ENCODE assay signal across 22 cellular contexts in genomic region chr2:62525549-62525948, GRCh38. TPM values are rescaled to one million over a fixed set of nuclear protein-coding genes. Genes with fewer than 3 reads are reported as not detected.
A peak's percentile ranks its signal among the peaks of the same experiment; 100 is the strongest.
DNase-seq lines count a peak whose midpoint lies in the region; ATAC-seq and TF ChIP-seq lines count a peak whose summit lies in the region.
"Had no signal": no experiment of that assay in that cellular context is flagged by ENCODE, and none has a peak within 500 bp of the region (broad histone marks: within the 10 kb centered on the region; RNA-seq: fewer than 3 reads in every experiment).

No MANE protein-coding gene starts in this region.

- no peak for TF ChIP-seq POLR2A in uterus (IDR thresholded peaks at IDR 0.05)

- H3K27me3 ChIP-seq in HUES64 (ENCODE audit: insufficient read depth, low read length) (no peaks in the 10 kb centered on the region), uterus (no peaks in the 10 kb centered on the region)
- no peaks in the 10 kb centered on the region for H3K27me3 ChIP-seq in CD4-positive, alpha-beta memory T cell (ENCODE audit: insufficient read depth, low read length)
- H3K27me3 ChIP-seq: SJSA1 had no signal

- H3K4me1 ChIP-seq in HUES64 (ENCODE audit: insufficient read depth, low read length) (peaks cover 25% of the 10 kb centered on the region), uterus (peaks cover 0 to 7% of the 10 kb centered on the region in 2 donors)
- no peaks in the 10 kb centered on the region for H3K4me1 ChIP-seq in CD4-positive, alpha-beta memory T cell (ENCODE audit: insufficient read depth, low read length)

- DNase-seq in left lobe of liver (ENCODE audit: low spot score) (no peak), uterus (no peak), NCI-H82 treated with DMSO at 0.1 percent for 48 hours (lab: John Stamatoyannopoulos, UW; ENCODE audit: unreplicated experiment) (no peak), A172 (ENCODE audit: low spot score) (no peak)
- DNase-seq in CD4-positive, alpha-beta memory T cell, result no peak
- DNase-seq: C1 segment of cervical spinal cord; CD8-positive, alpha-beta memory T cell; DMS79 treated with DMSO at 0.1 percent for 48 hours; GF-D8; MM.1S; NCI-H1417; NCI-H1694 treated with DMSO at 0.1 percent for 48 hours; NCI-H2081; NCI-H2227 treated with DMSO at 0.1 percent for 48 hours; NCI-H526 treated with DMSO at 0.1 percent for 48 hours; Right ventricle myocardium superior; RPMI8226 had no signal

- H3K27ac ChIP-seq in C4-2B, result peak overlapping the region; percentile 63; the same call in 1 of the 2 replicates
- H3K27ac ChIP-seq in HUES64 (ENCODE audit: low read depth, low read length), result peak overlapping the region; percentile 94
- peak overlapping the region; percentile 4 to 45 for H3K27ac ChIP-seq in uterus
- no peak overlapping the region for H3K27ac ChIP-seq in CD4-positive, alpha-beta memory T cell (ENCODE audit: low read depth, low read length)
- H3K27ac ChIP-seq: KMS-11, SJSA1 had no signal

- H3K9ac ChIP-seq in HUES64 (ENCODE audit: low read depth, low read length), result peak overlapping the region; percentile 43; the same call in 1 of the 2 replicates
- H3K9ac ChIP-seq: KMS-11 had no signal

- H3K4me1 Mint-ChIP-seq in CD4-positive, alpha-beta memory T cell, result no peaks in the 10 kb centered on the region
- H3K4me1 Mint-ChIP-seq: CD8-positive, alpha-beta memory T cell; IgD-negative memory B cell had no signal

- CTCF ChIA-PET in CD4-positive, alpha-beta memory T cell (lab: Charles Lee; ENCODE audit: partially characterized antibody), result no interaction called here

- peaks cover 10 to 11% of the 10 kb centered on the region in 2 donors for H3K27me3 Mint-ChIP-seq in CD4-positive, alpha-beta memory T cell

- H3K9me3 ChIP-seq in HUES64 (ENCODE audit: insufficient read depth, low read depth, low read length) (peaks cover 15% of the 10 kb centered on the region; the same call in 1 of the 2 replicates), uterus (no peaks in the 10 kb centered on the region)
- H3K9me3 ChIP-seq in CD4-positive, alpha-beta memory T cell (ENCODE audit: control insufficient read depth in 1 of 2, low read length in 2 of 2), result no peaks in the 10 kb centered on the region
- H3K9me3 ChIP-seq: SJSA1 had no signal

- H3K4me3 Mint-ChIP-seq in CD4-positive, alpha-beta memory T cell, result no peak overlapping the region
- H3K4me3 Mint-ChIP-seq: CD8-positive, alpha-beta memory T cell; IgD-negative memory B cell had no signal

- peaks cover 0 to 6% (median 0%) of the 10 kb centered on the region in 8 donors for H3K9me3 Mint-ChIP-seq in CD4-positive, alpha-beta memory T cell

- POLR2A ChIA-PET in CD4-positive, alpha-beta memory T cell (lab: Charles Lee; ENCODE audit: partially characterized antibody), result no interaction called here

- intact Hi-C loops in uterus (cut with DNase I; ENCODE audit: low total_unique reads), result no loop called here
- intact Hi-C loops in CD4-positive, alpha-beta memory T cell (cut with micrococcal nuclease), result no loop called here

- no peak overlapping the region for H3K27ac Mint-ChIP-seq in CD4-positive, alpha-beta memory T cell
- H3K27ac Mint-ChIP-seq: CD8-positive, alpha-beta memory T cell; IgD-negative memory B cell had no signal

- H3K36me3 ChIP-seq in HUES64 (ENCODE audit: insufficient read depth, low read length), result no peaks in the 10 kb centered on the region
- no peaks in the 10 kb centered on the region for H3K36me3 ChIP-seq in uterus
- no peaks in the 10 kb centered on the region for H3K36me3 ChIP-seq in CD4-positive, alpha-beta memory T cell (ENCODE audit: insufficient read depth, low read length)
- H3K36me3 ChIP-seq: SJSA1 had no signal

- TF ChIP-seq CTCF in C4-2B (conservative IDR thresholded peaks at IDR 0.05), result no peak
- no peak for TF ChIP-seq CTCF in uterus (IDR thresholded peaks at IDR 0.05)

- peak; percentile 82 for ATAC-seq in left lobe of liver

- H3K36me3 Mint-ChIP-seq in CD4-positive, alpha-beta memory T cell, result no peaks in the 10 kb centered on the region
- H3K36me3 Mint-ChIP-seq: CD8-positive, alpha-beta memory T cell; IgD-negative memory B cell had no signal

- H3K4me3 ChIP-seq in HUES64 (ENCODE audit: low read length), result no peak overlapping the region
- no peak overlapping the region for H3K4me3 ChIP-seq in uterus
- no peak overlapping the region for H3K4me3 ChIP-seq in CD4-positive, alpha-beta memory T cell (ENCODE audit: low read length in 2 of 2)
- H3K4me3 ChIP-seq: SJSA1 had no signal

RNA-seq across cellular contexts. Expression of gene TMEM17, which starts 19.6 kb away (rescaled TPM):
- 1.9 TPM for polyA plus RNA-seq in HUES64 (2013, experiment 1 of 2)
- 1.1 TPM for polyA plus RNA-seq in HUES64 (2013, experiment 2 of 2)
- total RNA-seq in left lobe of liver, result 0.50 TPM
- total RNA-seq in uterus, result 1 to 10 TPM in 2 of 4 donors, not detected in 2; 1.0 to 3.1 TPM
- not detected for total RNA-seq in CD4-positive, alpha-beta memory T cell
- polyA plus RNA-seq in CD4-positive, alpha-beta memory T cell, result not detected
- total RNA-seq in A172 (2014; rRNA removed; shearing (Covaris generic)), result 3.7 and 5.6 TPM in 2 replicates
- polyA plus RNA-seq: CD8-positive, alpha-beta memory T cell; IgD-negative memory B cell had no signal
